ENCODE assay signal across 21 cellular contexts in genomic region chr20:58417418-58417817, GRCh38. TPM values are rescaled to one million over a fixed set of nuclear protein-coding genes. Genes with fewer than 3 reads are reported as not detected.
DNase-seq lines count a peak whose midpoint lies in the region; ATAC-seq and TF ChIP-seq lines count a peak whose summit lies in the region.
"Had no signal": no experiment of that assay in that cellular context is flagged by ENCODE, and none has a peak within 500 bp of the region (broad histone marks: within the 10 kb centered on the region; RNA-seq: fewer than 3 reads in every experiment).

No MANE protein-coding gene starts in this region.

- no peak overlapping the region for H3K4me3 Mint-ChIP-seq in activated CD4-positive, alpha-beta memory T cell treated with anti-CD3 and anti-CD28 coated beads, Interleukin-2, amount 10 ng/mL, durations not matched to agents 7 days and 5 days
- no peak overlapping the region for H3K4me3 Mint-ChIP-seq in activated CD4-positive, alpha-beta memory T cell treated with anti-CD3 and anti-CD28 coated beads for 36 hours
- no peak overlapping the region for H3K4me3 Mint-ChIP-seq in central memory CD8-positive, alpha-beta T cell
- H3K4me3 Mint-ChIP-seq in naive thymus-derived CD8-positive, alpha-beta T cell: no peak overlapping the region
- no peak overlapping the region for H3K4me3 Mint-ChIP-seq in activated naive CD4-positive, alpha-beta T cell treated with anti-CD3 and anti-CD28 coated beads for 36 hours
- H3K4me3 Mint-ChIP-seq: B cell had no signal

- H3K27ac Mint-ChIP-seq in activated CD4-positive, alpha-beta memory T cell treated with anti-CD3 and anti-CD28 coated beads, Interleukin-2, amount 10 ng/mL, durations not matched to agents 7 days and 5 days: peak overlapping the region; percentile 5
- H3K27ac Mint-ChIP-seq in activated CD4-positive, alpha-beta memory T cell treated with anti-CD3 and anti-CD28 coated beads for 36 hours: no peak overlapping the region
- peak overlapping the region; percentile 90 for H3K27ac Mint-ChIP-seq in central memory CD8-positive, alpha-beta T cell (ENCODE audit: low read depth)
- H3K27ac Mint-ChIP-seq in naive thymus-derived CD8-positive, alpha-beta T cell: peak overlapping the region in 7 of 10 donors; percentile 0 to 68 (median 48)
- no peak overlapping the region for H3K27ac Mint-ChIP-seq in activated naive CD4-positive, alpha-beta T cell treated with anti-CD3 and anti-CD28 coated beads for 36 hours
- H3K27ac Mint-ChIP-seq: B cell had no signal

- H3K9me3 Mint-ChIP-seq in activated CD4-positive, alpha-beta memory T cell treated with anti-CD3 and anti-CD28 coated beads, Interleukin-2, amount 10 ng/mL, durations not matched to agents 7 days and 5 days: no peaks in the 10 kb centered on the region
- H3K9me3 Mint-ChIP-seq in activated CD4-positive, alpha-beta memory T cell treated with anti-CD3 and anti-CD28 coated beads for 36 hours: peaks cover 2% of the 10 kb centered on the region
- no peaks in the 10 kb centered on the region for H3K9me3 Mint-ChIP-seq in central memory CD8-positive, alpha-beta T cell
- peaks cover 0 to 3% (median 0%) of the 10 kb centered on the region in 9 donors for H3K9me3 Mint-ChIP-seq in naive thymus-derived CD8-positive, alpha-beta T cell
- H3K9me3 Mint-ChIP-seq in activated naive CD4-positive, alpha-beta T cell treated with anti-CD3 and anti-CD28 coated beads for 36 hours: peaks cover 2% of the 10 kb centered on the region
- H3K9me3 Mint-ChIP-seq: CD4-positive, CD25-positive, alpha-beta regulatory T cell; IgD-negative memory B cell had no signal

- H3K36me3 Mint-ChIP-seq in activated CD4-positive, alpha-beta memory T cell treated with anti-CD3 and anti-CD28 coated beads, Interleukin-2, amount 10 ng/mL, durations not matched to agents 7 days and 5 days (ENCODE audit: low read depth): peaks cover 43% of the 10 kb centered on the region
- H3K36me3 Mint-ChIP-seq in activated CD4-positive, alpha-beta memory T cell treated with anti-CD3 and anti-CD28 coated beads for 36 hours: peaks cover 29% of the 10 kb centered on the region
- H3K36me3 Mint-ChIP-seq in central memory CD8-positive, alpha-beta T cell (ENCODE audit: insufficient read depth): peaks cover 12% of the 10 kb centered on the region
- H3K36me3 Mint-ChIP-seq in naive thymus-derived CD8-positive, alpha-beta T cell: peaks cover 4 to 55% (median 17%) of the 10 kb centered on the region in 3 donors
- peaks cover 27% of the 10 kb centered on the region for H3K36me3 Mint-ChIP-seq in activated naive CD4-positive, alpha-beta T cell treated with anti-CD3 and anti-CD28 coated beads for 36 hours (ENCODE audit: low read depth)

- H3K27ac ChIP-seq in HEK293 (ENCODE audit: extremely low read depth, low read depth, low read length): no peak overlapping the region
- H3K27ac ChIP-seq: HL-60 had no signal

- peaks cover 32% of the 10 kb centered on the region for H3K4me1 Mint-ChIP-seq in activated CD4-positive, alpha-beta memory T cell treated with anti-CD3 and anti-CD28 coated beads, Interleukin-2, amount 10 ng/mL, durations not matched to agents 7 days and 5 days
- peaks cover 50% of the 10 kb centered on the region for H3K4me1 Mint-ChIP-seq in activated CD4-positive, alpha-beta memory T cell treated with anti-CD3 and anti-CD28 coated beads for 36 hours (ENCODE audit: low read depth)
- H3K4me1 Mint-ChIP-seq in central memory CD8-positive, alpha-beta T cell: peaks cover 36% of the 10 kb centered on the region
- peaks cover 17 to 32% (median 26%) of the 10 kb centered on the region in 4 donors for H3K4me1 Mint-ChIP-seq in naive thymus-derived CD8-positive, alpha-beta T cell
- peaks cover 40% of the 10 kb centered on the region for H3K4me1 Mint-ChIP-seq in activated naive CD4-positive, alpha-beta T cell treated with anti-CD3 and anti-CD28 coated beads for 36 hours (ENCODE audit: low read depth)

- H3K36me3 ChIP-seq in HEK293 (ENCODE audit: control insufficient read depth in 2 of 2, insufficient read depth in 1 of 2, low read length in 2 of 2): peaks cover 0 to 28% of the 10 kb centered on the region in 2 experiments; a peak in 2 of 3 replicates

- TF ChIP-seq CTCF in HEK293 (tag by site-specific recombination; IDR thresholded peaks at IDR 0.05): no peak

- intact Hi-C loops in activated CD4-positive, alpha-beta memory T cell treated with anti-CD3 and anti-CD28 coated beads for 36 hours (cut with micrococcal nuclease): loop anchor here (1.0 kb wide), 1 partner anchor 9 kb away; no protein-coding TSS in a partner anchor
- intact Hi-C loops in activated naive CD4-positive, alpha-beta T cell treated with anti-CD3 and anti-CD28 coated beads for 36 hours (cut with micrococcal nuclease): no loop called here

- DNase-seq in activated CD4-positive, alpha-beta memory T cell treated with anti-CD3 and anti-CD28 coated beads, Interleukin-2, amount 10 ng/mL, durations not matched to agents 7 days and 5 days: no peak
- no peak for DNase-seq in activated CD4-positive, alpha-beta memory T cell treated with anti-CD3 and anti-CD28 coated beads for 36 hours
- no peak for DNase-seq in central memory CD8-positive, alpha-beta T cell (ENCODE audit: low spot score in 2 of 2)
- no peak for DNase-seq in naive thymus-derived CD8-positive, alpha-beta T cell
- DNase-seq in activated naive CD4-positive, alpha-beta T cell treated with anti-CD3 and anti-CD28 coated beads for 36 hours: no peak
- DNase-seq in NCI-H748 (lab: John Stamatoyannopoulos, UW; ENCODE audit: unreplicated experiment) (no peak), DMS53 (lab: John Stamatoyannopoulos, UW) (no peak)
- DNase-seq: DND-41, H7, Karpas-422, NCI-H1048, NCI-H1436 treated with DMSO at 0.1 percent for 48 hours, NCI-H2029, NCI-H2171, NCI-H774 had no signal

- no peak for ATAC-seq in central memory CD8-positive, alpha-beta T cell (replicated peaks; ENCODE audit: extremely low read depth, poor library complexity, severe bottlenecking)
- no peak for ATAC-seq in naive thymus-derived CD8-positive, alpha-beta T cell
- ATAC-seq: Right ventricle myocardium inferior had no signal

- H3K4me3 ChIP-seq in HEK293 (ENCODE audit: low read depth, low read length): no peak overlapping the region

- peaks cover 19% of the 10 kb centered on the region; the same call in 1 of the 2 replicates for H3K4me1 ChIP-seq in HEK293 (ENCODE audit: control insufficient read depth, insufficient read depth, low read length)

- no peaks in the 10 kb centered on the region for H3K9me3 ChIP-seq in HEK293 (ENCODE audit: control insufficient read depth, insufficient read depth, low read depth, low read length)

- CTCF ChIA-PET in activated CD4-positive, alpha-beta memory T cell treated with anti-CD3 and anti-CD28 coated beads, Interleukin-2, amount 10 ng/mL, durations not matched to agents 7 days and 5 days (lab: Charles Lee): interaction anchor here (0.6 kb wide), 1 partner anchor 1849 kb away, joined by 3 read pairs; no protein-coding TSS in a partner anchor
- CTCF ChIA-PET in activated CD4-positive, alpha-beta memory T cell treated with anti-CD3 and anti-CD28 coated beads for 36 hours (lab: Charles Lee): interaction anchor here (1.4 kb wide), 1 partner anchor 31 kb away, joined by 3 read pairs; no protein-coding TSS in a partner anchor
- CTCF ChIA-PET in HEK293 (lab: Yijun Ruan, JAX): interaction anchor here (0.8 kb wide), 1 partner anchor 206 kb away, joined by 4 read pairs; no protein-coding TSS in a partner anchor
- CTCF ChIA-PET in activated naive CD4-positive, alpha-beta T cell treated with anti-CD3 and anti-CD28 coated beads for 36 hours (lab: Charles Lee): no interaction called here

- no peaks in the 10 kb centered on the region for H3K27me3 Mint-ChIP-seq in activated CD4-positive, alpha-beta memory T cell treated with anti-CD3 and anti-CD28 coated beads, Interleukin-2, amount 10 ng/mL, durations not matched to agents 7 days and 5 days
- H3K27me3 Mint-ChIP-seq in activated CD4-positive, alpha-beta memory T cell treated with anti-CD3 and anti-CD28 coated beads for 36 hours: no peaks in the 10 kb centered on the region
- H3K27me3 Mint-ChIP-seq in central memory CD8-positive, alpha-beta T cell: no peaks in the 10 kb centered on the region
- H3K27me3 Mint-ChIP-seq in naive thymus-derived CD8-positive, alpha-beta T cell: no peaks in the 10 kb centered on the region
- H3K27me3 Mint-ChIP-seq in activated naive CD4-positive, alpha-beta T cell treated with anti-CD3 and anti-CD28 coated beads for 36 hours (ENCODE audit: low read depth): no peaks in the 10 kb centered on the region
- H3K27me3 Mint-ChIP-seq: B cell; CD4-positive, CD25-positive, alpha-beta regulatory T cell; IgD-negative memory B cell had no signal

- POLR2A ChIA-PET in activated CD4-positive, alpha-beta memory T cell treated with anti-CD3 and anti-CD28 coated beads, Interleukin-2, amount 10 ng/mL, durations not matched to agents 7 days and 5 days (lab: Charles Lee): interaction anchor here (1.4 kb wide), 1 partner anchor 29 kb away, joined by 4 read pairs; the partner anchor contains the start of gene VAPB
- POLR2A ChIA-PET in activated CD4-positive, alpha-beta memory T cell treated with anti-CD3 and anti-CD28 coated beads for 36 hours (lab: Charles Lee): interaction anchor here (2.1 kb wide), 1 partner anchor 28 kb away, joined by 4 read pairs; the partner anchor contains the start of gene VAPB
- POLR2A ChIA-PET in HEK293 (lab: Yijun Ruan, JAX): no interaction called here
- POLR2A ChIA-PET in naive thymus-derived CD8-positive, alpha-beta T cell (lab: Charles Lee): no interaction called here

TF ChIP-seq in HEK293, 187 proteins besides CTCF, POLR2A, EP300 and RAD21 (continues in another document):
- TF ChIP-seq WT1 (tag by site-specific recombination; IDR thresholded peaks at IDR 0.05) (no peak), ZNF335 (tag by site-specific recombination; conservative IDR thresholded peaks at IDR 0.05) (no peak), PBX3 (CRISPR knock-in tag; IDR thresholded peaks at IDR 0.05) (no peak)

RNA-seq across cellular contexts. Expression of gene VAPB, which starts 28.4 kb away (rescaled TPM):
- total RNA-seq in activated CD4-positive, alpha-beta memory T cell treated with anti-CD3 and anti-CD28 coated beads, Interleukin-2, amount 10 ng/mL, durations not matched to agents 7 days and 5 days: 10 to 100 TPM; 31.3 to 31.5 TPM
- 10 to 100 TPM; 34.6 to 37.0 TPM for total RNA-seq in activated CD4-positive, alpha-beta memory T cell treated with anti-CD3 and anti-CD28 coated beads for 36 hours
- 10 to 100 TPM; 34.0 to 34.3 TPM for total RNA-seq in naive thymus-derived CD8-positive, alpha-beta T cell
- 10 to 100 TPM; 24.7 to 34.1 (median 28.4) TPM for polyA plus RNA-seq in naive thymus-derived CD8-positive, alpha-beta T cell
- total RNA-seq in activated naive CD4-positive, alpha-beta T cell treated with anti-CD3 and anti-CD28 coated beads for 36 hours: 10 to 100 TPM; 26.8 to 27.9 TPM

Comparison
In these comparisons a context has a peak if more than half of its experiments do, and no peak if none do; other contexts are left out.
1. H3K27ac Mint-ChIP-seq: peak in activated CD4-positive, alpha-beta memory T cell treated with anti-CD3 and anti-CD28 coated beads, Interleukin-2, amount 10 ng/mL, durations not matched to agents 7 days and 5 days (single experiment), central memory CD8-positive, alpha-beta T cell (single experiment) and naive thymus-derived CD8-positive, alpha-beta T cell (7 of 10); none in activated CD4-positive, alpha-beta memory T cell treated with anti-CD3 and anti-CD28 coated beads for 36 hours (single experiment) and activated naive CD4-positive, alpha-beta T cell treated with anti-CD3 and anti-CD28 coated beads for 36 hours (single experiment).
2. POLR2A ChIA-PET loops: an anchor here in activated CD4-positive, alpha-beta memory T cell treated with anti-CD3 and anti-CD28 coated beads, Interleukin-2, amount 10 ng/mL, durations not matched to agents 7 days and 5 days (1.4 kb wide) and activated CD4-positive, alpha-beta memory T cell treated with anti-CD3 and anti-CD28 coated beads for 36 hours (2.1 kb wide); none called in HEK293 and naive thymus-derived CD8-positive, alpha-beta T cell.